Comparison of ENCODE assay signal across 21 cellular contexts in genomic region chr19:14033946-14034345, GRCh38. TPM values are rescaled to one million over a fixed set of nuclear protein-coding genes. Genes with fewer than 3 reads are reported as not detected.
DNase-seq lines count a peak whose midpoint lies in the region; ATAC-seq and TF ChIP-seq lines count a peak whose summit lies in the region.
"Had no signal": no experiment of that assay in that cellular context is flagged by ENCODE, and none has a peak within 500 bp of the region (broad histone marks: within the 10 kb centered on the region; RNA-seq: fewer than 3 reads in every experiment).

No MANE protein-coding gene starts in this region.

- ATAC-seq in CD8-positive, alpha-beta T cell = no peak
- ATAC-seq in GM19467 (IDR thresholded peaks at IDR 0.05; ENCODE audit: unreplicated experiment) = no peak
- ATAC-seq: left colon had no signal

- H3K9me3 Mint-ChIP-seq in activated CD4-positive, alpha-beta T cell treated with anti-CD3 and anti-CD28 coated beads, Interleukin-2, amount 10 ng/mL, durations not matched to agents 24 days and 14 days = no peaks in the 10 kb centered on the region
- no peaks in the 10 kb centered on the region for H3K9me3 Mint-ChIP-seq in CD8-positive, alpha-beta T cell
- no peaks in the 10 kb centered on the region for H3K9me3 Mint-ChIP-seq in activated T-helper 2 cell treated with anti-CD3 and anti-CD28 coated beads, Interferon-gamma antibody, Interleukin-2, Interleukin-4, amounts not matched to agents 10 μg/mL and 5 μg/mL and 100 μg/mL, durations not matched to agents 14 hours and 24 hours and 36 hours
- H3K9me3 Mint-ChIP-seq in immature natural killer cell = no peaks in the 10 kb centered on the region

- intact Hi-C loops in activated CD4-positive, alpha-beta T cell treated with anti-CD3 and anti-CD28 coated beads, Interleukin-2, amount 10 ng/mL, durations not matched to agents 24 days and 14 days (cut with micrococcal nuclease) = no loop called here
- intact Hi-C loops in CD8-positive, alpha-beta T cell (cut with DNase I, micrococcal nuclease) = loop anchor here in 1 of 2 experiments (2.0 kb wide), 1 partner anchor 39 kb away; the partner anchor contains the start of gene MISP3
- intact Hi-C loops in activated T-helper 2 cell treated with anti-CD3 and anti-CD28 coated beads, Interferon-gamma antibody, Interleukin-2, Interleukin-4, amounts not matched to agents 10 μg/mL and 5 μg/mL and 100 μg/mL, durations not matched to agents 14 hours and 24 hours and 36 hours (cut with micrococcal nuclease) = loop anchor here (5.0 kb wide), 1 partner anchor 82 kb away; the partner anchor contains the start of gene DCAF15
- intact Hi-C loops in colonic mucosa (cut with DNase I) = no loop called here

- DNase-seq in activated CD4-positive, alpha-beta T cell treated with anti-CD3 and anti-CD28 coated beads, Interleukin-2, amount 10 ng/mL, durations not matched to agents 24 days and 14 days = no peak
- DNase-seq in activated CD4-positive, alpha-beta T cell treated with anti-CD3 and anti-CD28 coated beads for 4 hours = no peak
- no peak for DNase-seq in CD8-positive, alpha-beta T cell
- no peak for DNase-seq in activated T-helper 2 cell treated with anti-CD3 and anti-CD28 coated beads, Interferon-gamma antibody, Interleukin-2, Interleukin-4, amounts not matched to agents 10 μg/mL and 5 μg/mL and 100 μg/mL, durations not matched to agents 14 hours and 24 hours and 36 hours (ENCODE audit: low spot score)
- no peak for DNase-seq in immature natural killer cell
- no peak for DNase-seq in kidney glomerular epithelial cell (lab: John Stamatoyannopoulos, UW)
- DNase-seq in colonic mucosa = no peak
- DNase-seq: activated CD4-positive, alpha-beta T cell treated with anti-CD3 and anti-CD28 coated beads for 48 hours; cortex of kidney; erythroblast; left colon; midbrain; NCI-H1436; NCI-H69 had no signal

- CTCF ChIA-PET in CD8-positive, alpha-beta T cell (lab: Charles Lee) = interaction anchor here (0.6 to 1.3 kb wide), 2 partner anchors 14 to 539 kb away, joined by 5 to 7 read pairs; no protein-coding TSS in a partner anchor

- no peak for TF ChIP-seq CTCF in CD8-positive, alpha-beta T cell (IDR thresholded peaks at IDR 0.05)
- TF ChIP-seq CTCF in colonic mucosa (IDR thresholded peaks at IDR 0.05) = no peak

- peak overlapping the region; percentile 62 for H3K27ac Mint-ChIP-seq in activated CD4-positive, alpha-beta T cell treated with anti-CD3 and anti-CD28 coated beads, Interleukin-2, amount 10 ng/mL, durations not matched to agents 24 days and 14 days
- peak overlapping the region; percentile 80 for H3K27ac Mint-ChIP-seq in CD8-positive, alpha-beta T cell
- peak overlapping the region; percentile 31 for H3K27ac Mint-ChIP-seq in activated T-helper 2 cell treated with anti-CD3 and anti-CD28 coated beads, Interferon-gamma antibody, Interleukin-2, Interleukin-4, amounts not matched to agents 10 μg/mL and 5 μg/mL and 100 μg/mL, durations not matched to agents 14 hours and 24 hours and 36 hours
- peak overlapping the region; percentile 70 to 86 (median 82) for H3K27ac Mint-ChIP-seq in immature natural killer cell

- no peaks in the 10 kb centered on the region for H3K9me3 ChIP-seq in CD8-positive, alpha-beta T cell (ENCODE audit: low read length)
- no peaks in the 10 kb centered on the region for H3K9me3 ChIP-seq in colonic mucosa
- H3K9me3 ChIP-seq: BLaER1 treated with 17β-estradiol and CSF1 and Interleukin-3, amounts not matched to agents 10 nM and 100 nM; SJSA1; tibial nerve had no signal

- no peaks in the 10 kb centered on the region for H3K27me3 ChIP-seq in CD8-positive, alpha-beta T cell (ENCODE audit: insufficient read depth, low read length)
- no peaks in the 10 kb centered on the region for H3K27me3 ChIP-seq in colonic mucosa
- H3K27me3 ChIP-seq: SJSA1 had no signal

- H3K36me3 Mint-ChIP-seq in activated CD4-positive, alpha-beta T cell treated with anti-CD3 and anti-CD28 coated beads, Interleukin-2, amount 10 ng/mL, durations not matched to agents 24 days and 14 days (ENCODE audit: low read depth) = peaks cover 35% of the 10 kb centered on the region
- H3K36me3 Mint-ChIP-seq in CD8-positive, alpha-beta T cell = peaks cover 42% of the 10 kb centered on the region
- H3K36me3 Mint-ChIP-seq in activated T-helper 2 cell treated with anti-CD3 and anti-CD28 coated beads, Interferon-gamma antibody, Interleukin-2, Interleukin-4, amounts not matched to agents 10 μg/mL and 5 μg/mL and 100 μg/mL, durations not matched to agents 14 hours and 24 hours and 36 hours (ENCODE audit: low read depth) = peaks cover 48% of the 10 kb centered on the region
- H3K36me3 Mint-ChIP-seq in immature natural killer cell = peaks cover 7 to 11% (median 8%) of the 10 kb centered on the region in 3 donors

- peak overlapping the region; percentile 64 for H3K4me3 Mint-ChIP-seq in activated CD4-positive, alpha-beta T cell treated with anti-CD3 and anti-CD28 coated beads, Interleukin-2, amount 10 ng/mL, durations not matched to agents 24 days and 14 days
- peak overlapping the region; percentile 60 for H3K4me3 Mint-ChIP-seq in CD8-positive, alpha-beta T cell
- H3K4me3 Mint-ChIP-seq in activated T-helper 2 cell treated with anti-CD3 and anti-CD28 coated beads, Interferon-gamma antibody, Interleukin-2, Interleukin-4, amounts not matched to agents 10 μg/mL and 5 μg/mL and 100 μg/mL, durations not matched to agents 14 hours and 24 hours and 36 hours (ENCODE audit: low read depth) = peak overlapping the region; percentile 43
- H3K4me3 Mint-ChIP-seq in immature natural killer cell = peak overlapping the region; percentile 29 to 72 (median 62)

- no peak overlapping the region for H3K9ac ChIP-seq in colonic mucosa (ENCODE audit: low read depth in 2 of 2, low read length in 2 of 2)
- H3K9ac ChIP-seq: BLaER1 treated with 17β-estradiol and CSF1 and Interleukin-3, amounts not matched to agents 10 nM and 100 nM had no signal

- no peak overlapping the region for H3K4me3 ChIP-seq in CD8-positive, alpha-beta T cell (ENCODE audit: low read depth, low read length)
- no peak overlapping the region for H3K4me3 ChIP-seq in colonic mucosa
- H3K4me3 ChIP-seq: BLaER1 treated with 17β-estradiol and CSF1 and Interleukin-3, amounts not matched to agents 10 nM and 100 nM; SJSA1; tibial nerve had no signal

- H3K4me1 ChIP-seq in CD8-positive, alpha-beta T cell (ENCODE audit: insufficient read depth, low read length) = peaks cover 26% of the 10 kb centered on the region
- no peaks in the 10 kb centered on the region for H3K4me1 ChIP-seq in colonic mucosa

- peaks cover 26% of the 10 kb centered on the region for H3K4me1 Mint-ChIP-seq in activated CD4-positive, alpha-beta T cell treated with anti-CD3 and anti-CD28 coated beads, Interleukin-2, amount 10 ng/mL, durations not matched to agents 24 days and 14 days
- peaks cover 36% of the 10 kb centered on the region for H3K4me1 Mint-ChIP-seq in CD8-positive, alpha-beta T cell (ENCODE audit: low read depth)
- peaks cover 10% of the 10 kb centered on the region for H3K4me1 Mint-ChIP-seq in activated T-helper 2 cell treated with anti-CD3 and anti-CD28 coated beads, Interferon-gamma antibody, Interleukin-2, Interleukin-4, amounts not matched to agents 10 μg/mL and 5 μg/mL and 100 μg/mL, durations not matched to agents 14 hours and 24 hours and 36 hours (ENCODE audit: low read depth)
- peaks cover 32 to 48% of the 10 kb centered on the region in 2 donors for H3K4me1 Mint-ChIP-seq in immature natural killer cell

- POLR2A ChIA-PET in CD8-positive, alpha-beta T cell (lab: Charles Lee) = no interaction called here

- H3K27me3 Mint-ChIP-seq in activated CD4-positive, alpha-beta T cell treated with anti-CD3 and anti-CD28 coated beads, Interleukin-2, amount 10 ng/mL, durations not matched to agents 24 days and 14 days = peaks cover 1% of the 10 kb centered on the region
- no peaks in the 10 kb centered on the region for H3K27me3 Mint-ChIP-seq in CD8-positive, alpha-beta T cell (ENCODE audit: low read depth)
- H3K27me3 Mint-ChIP-seq in activated T-helper 2 cell treated with anti-CD3 and anti-CD28 coated beads, Interferon-gamma antibody, Interleukin-2, Interleukin-4, amounts not matched to agents 10 μg/mL and 5 μg/mL and 100 μg/mL, durations not matched to agents 14 hours and 24 hours and 36 hours (ENCODE audit: low read depth) = no peaks in the 10 kb centered on the region
- peaks cover 8 to 15% (median 10%) of the 10 kb centered on the region in 3 donors for H3K27me3 Mint-ChIP-seq in immature natural killer cell (ENCODE audit: low read depth in 3 of 3)

- peaks cover 9% of the 10 kb centered on the region for H3K36me3 ChIP-seq in CD8-positive, alpha-beta T cell (ENCODE audit: insufficient read depth, low read length)
- H3K36me3 ChIP-seq in colonic mucosa = no peaks in the 10 kb centered on the region
- H3K36me3 ChIP-seq: SJSA1, tibial nerve had no signal

- no peak overlapping the region for H3K27ac ChIP-seq in CD8-positive, alpha-beta T cell (ENCODE audit: low read depth, low read length)
- H3K27ac ChIP-seq in colonic mucosa = no peak overlapping the region
- H3K27ac ChIP-seq: BLaER1 treated with 17β-estradiol and CSF1 and Interleukin-3, amounts not matched to agents 10 nM and 100 nM; SJSA1; tibial nerve had no signal

RNA-seq across cellular contexts. Expression of gene IL27RA, which starts 2.4 kb away (rescaled TPM):
- total RNA-seq in activated CD4-positive, alpha-beta T cell treated with anti-CD3 and anti-CD28 coated beads, Interleukin-2, amount 10 ng/mL, durations not matched to agents 24 days and 14 days = 81.6 and 86.4 TPM in 2 replicates
- 10 to 100 TPM; 25.4 to 25.7 TPM for total RNA-seq in CD8-positive, alpha-beta T cell
- total RNA-seq in activated T-helper 2 cell treated with anti-CD3 and anti-CD28 coated beads, Interferon-gamma antibody, Interleukin-2, Interleukin-4, amounts not matched to agents 10 μg/mL and 5 μg/mL and 100 μg/mL, durations not matched to agents 14 hours and 24 hours and 36 hours = 76.6 and 79.1 TPM in 2 replicates
- 10 to 100 TPM; 58.6 to 86.4 (median 69.9) TPM for polyA plus RNA-seq in immature natural killer cell
- total RNA-seq in colonic mucosa = 1 to 10 TPM; 2.5 to 3.2 TPM

RNA-seq across cellular contexts. Expression of gene RLN3, which starts 6.0 kb away (rescaled TPM):
- total RNA-seq in activated CD4-positive, alpha-beta T cell treated with anti-CD3 and anti-CD28 coated beads, Interleukin-2, amount 10 ng/mL, durations not matched to agents 24 days and 14 days = not detected in 2 replicates
- total RNA-seq in CD8-positive, alpha-beta T cell = not detected
- total RNA-seq in activated T-helper 2 cell treated with anti-CD3 and anti-CD28 coated beads, Interferon-gamma antibody, Interleukin-2, Interleukin-4, amounts not matched to agents 10 μg/mL and 5 μg/mL and 100 μg/mL, durations not matched to agents 14 hours and 24 hours and 36 hours = not detected in 2 replicates
- polyA plus RNA-seq in immature natural killer cell = not detected
- not detected for total RNA-seq in colonic mucosa
- total RNA-seq: frontal cortex, left colon, OCI-LY7, renal cortical epithelial cell, SJSA1, tibial nerve had no signal

RNA-seq across cellular contexts. Expression of gene RFX1, which starts 27.8 kb away (rescaled TPM):
- 17.0 and 18.0 TPM in 2 replicates for total RNA-seq in activated CD4-positive, alpha-beta T cell treated with anti-CD3 and anti-CD28 coated beads, Interleukin-2, amount 10 ng/mL, durations not matched to agents 24 days and 14 days
- total RNA-seq in CD8-positive, alpha-beta T cell = 10 to 100 TPM; 11.2 to 13.0 TPM
- total RNA-seq in activated T-helper 2 cell treated with anti-CD3 and anti-CD28 coated beads, Interferon-gamma antibody, Interleukin-2, Interleukin-4, amounts not matched to agents 10 μg/mL and 5 μg/mL and 100 μg/mL, durations not matched to agents 14 hours and 24 hours and 36 hours = 15.7 and 17.0 TPM in 2 replicates
- polyA plus RNA-seq in immature natural killer cell = 1 to 10 TPM in 1 of 3 donors, under 1 TPM in 2; 0.21 to 1.5 (median 0.66) TPM
- total RNA-seq in colonic mucosa = 10 to 100 TPM; 13.1 to 20.9 TPM

RNA-seq across cellular contexts. Expression of gene PALM3, which starts 27.9 kb away (rescaled TPM):
- total RNA-seq in activated CD4-positive, alpha-beta T cell treated with anti-CD3 and anti-CD28 coated beads, Interleukin-2, amount 10 ng/mL, durations not matched to agents 24 days and 14 days = 0.28 TPM in 1 of 2 replicates, not detected in the other
- not detected for total RNA-seq in CD8-positive, alpha-beta T cell
- total RNA-seq in activated T-helper 2 cell treated with anti-CD3 and anti-CD28 coated beads, Interferon-gamma antibody, Interleukin-2, Interleukin-4, amounts not matched to agents 10 μg/mL and 5 μg/mL and 100 μg/mL, durations not matched to agents 14 hours and 24 hours and 36 hours = 0.34 TPM in 1 of 2 replicates, not detected in the other
- not detected for polyA plus RNA-seq in immature natural killer cell
- 1 to 10 TPM in 1 of 2 donors, under 1 TPM in 1; 0.37 to 1.6 TPM for total RNA-seq in colonic mucosa
- total RNA-seq: SJSA1 had no signal

RNA-seq across cellular contexts. Expression of gene MISP3, which starts 38.6 kb away (rescaled TPM):
- 2.7 and 3.6 TPM in 2 replicates for total RNA-seq in activated CD4-positive, alpha-beta T cell treated with anti-CD3 and anti-CD28 coated beads, Interleukin-2, amount 10 ng/mL, durations not matched to agents 24 days and 14 days
- total RNA-seq in CD8-positive, alpha-beta T cell = under 1 TPM; 0.25 to 0.41 TPM
- 5.3 and 5.5 TPM in 2 replicates for total RNA-seq in activated T-helper 2 cell treated with anti-CD3 and anti-CD28 coated beads, Interferon-gamma antibody, Interleukin-2, Interleukin-4, amounts not matched to agents 10 μg/mL and 5 μg/mL and 100 μg/mL, durations not matched to agents 14 hours and 24 hours and 36 hours
- 1 to 10 TPM in 2 of 3 donors, under 1 TPM in 1; 0.62 to 2.9 (median 2.1) TPM for polyA plus RNA-seq in immature natural killer cell
- total RNA-seq in colonic mucosa = 10 to 100 TPM; 32.7 to 50.0 TPM

Comparison
In these comparisons a context has a peak if more than half of its experiments do, and no peak if none do; other contexts are left out.
1. H3K27ac Mint-ChIP-seq: peak in every context shown above with its lines; median percentile 82 in immature natural killer cell; 80 in CD8-positive, alpha-beta T cell; 62 in activated CD4-positive, alpha-beta T cell treated with anti-CD3 and anti-CD28 coated beads, Interleukin-2, amount 10 ng/mL, durations not matched to agents 24 days and 14 days; 31 in activated T-helper 2 cell treated with anti-CD3 and anti-CD28 coated beads, Interferon-gamma antibody, Interleukin-2, Interleukin-4, amounts not matched to agents 10 μg/mL and 5 μg/mL and 100 μg/mL, durations not matched to agents 14 hours and 24 hours and 36 hours.
2. RNA of gene IL27RA, which starts 2.4 kb away (total RNA-seq): 81.6 to 86.4 TPM in activated CD4-positive, alpha-beta T cell treated with anti-CD3 and anti-CD28 coated beads, Interleukin-2, amount 10 ng/mL, durations not matched to agents 24 days and 14 days, 76.6 to 79.1 TPM in activated T-helper 2 cell treated with anti-CD3 and anti-CD28 coated beads, Interferon-gamma antibody, Interleukin-2, Interleukin-4, amounts not matched to agents 10 μg/mL and 5 μg/mL and 100 μg/mL, durations not matched to agents 14 hours and 24 hours and 36 hours and 25.4 to 25.7 TPM in CD8-positive, alpha-beta T cell; 2.5 to 3.2 TPM in colonic mucosa; every median in the first group is over 4 times any median in the second.
3. Peak in every context shown above with its lines, with median percentiles within 50 percentile points of each other: H3K4me3 Mint-ChIP-seq.